ENCODE assay signal across 27 cellular contexts in the genomic region with DNA sequence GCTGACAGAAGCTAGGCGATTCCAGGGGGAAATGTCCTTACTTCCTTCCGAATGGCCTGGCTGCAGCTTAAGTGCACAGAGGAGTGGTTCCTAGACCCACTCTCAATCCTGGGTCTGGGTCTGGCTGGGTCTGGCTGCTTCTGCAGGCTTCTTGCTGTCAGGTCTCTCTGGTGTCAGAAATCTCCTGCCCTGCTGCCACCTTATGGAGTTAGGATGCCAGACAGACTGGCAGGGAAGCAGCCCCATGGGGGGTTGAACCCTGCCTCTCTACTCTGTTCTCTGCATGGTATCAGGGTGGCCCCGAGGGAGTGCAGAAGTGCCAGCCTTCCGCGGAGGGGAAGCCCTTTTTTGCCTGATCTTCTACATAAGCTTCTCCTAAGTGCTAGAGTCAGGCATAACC.
DNase-seq lines count a peak whose midpoint lies in the region; ATAC-seq, FAIRE-seq and TF ChIP-seq lines count a peak whose summit lies in the region.
"Had no signal": no experiment of that assay in that cellular context is flagged by ENCODE, and none has a peak within 500 bp of the region (broad histone marks: within the 10 kb centered on the region; RNA-seq: fewer than 3 reads in every experiment).

No MANE protein-coding gene starts in this region.

- H3K36me3 ChIP-seq in left ventricle myocardium inferior = no peaks in the 10 kb centered on the region
- H3K36me3 ChIP-seq in H1 (ENCODE audit: control insufficient read depth in 2 of 4, insufficient read depth in 4 of 4, low read length in 3 of 4) = no peaks in the 10 kb centered on the region
- H3K36me3 ChIP-seq in neuronal stem cell (replicated peaks in 1 of 2; ENCODE audit: control insufficient read depth in 2 of 2, insufficient read depth in 2 of 2, low read length in 2 of 2) = no peaks in the 10 kb centered on the region
- no peaks in the 10 kb centered on the region for H3K36me3 ChIP-seq in PC-3 (ENCODE audit: low read depth, low read length)
- H3K36me3 ChIP-seq: brain microvascular endothelial cell, left lung, SJSA1 had no signal

- H4K91ac ChIP-seq in H1 (replicated peaks; ENCODE audit: insufficient read length, low read length) (peak overlapping the region; percentile 29), neuronal stem cell (ENCODE audit: low read depth, low read length, poor library complexity) (peak overlapping the region; percentile 68)

- 84% methylated on average over 5 of the region's 5 CpGs; no CpG with 5 or more reads in 1 of the 2 experiments for WGBS in H1 (ENCODE audit: extremely low coverage in 1 of 2, insufficient coverage in 1 of 2, insufficient read length in 1 of 2, insufficient replicate concordance in 2 of 2, low coverage in 1 of 2, low lambda C conversion rate in 2 of 2, missing lambda C conversion rate in 1 of 2), 2 experiments
- WGBS in neuronal stem cell (ENCODE audit: extremely low coverage in 2 of 2, insufficient read length in 2 of 2, insufficient replicate concordance in 1 of 2), 2 donors = no CpG with 5 or more reads among the region's 5 CpGs

- intact Hi-C loops in left ventricle myocardium inferior (cut with micrococcal nuclease) (no loop called here), Right ventricle myocardium superior (cut with DNase I) (no loop called here), PC-3 (cut with micrococcal nuclease) (no loop called here)

- TF ChIP-seq EP300 in H1 (IDR thresholded peaks at IDR 0.05; ENCODE audit: borderline replicate concordance in 1 of 2, low read depth in 2 of 2, low read length in 2 of 2) = no peak

- peak overlapping the region; percentile 65 for H2BK15ac ChIP-seq in H1 (ENCODE audit: low read length)
- H2BK15ac ChIP-seq in neuronal stem cell (ENCODE audit: low read length) = peak overlapping the region; percentile 96

- TF ChIP-seq CTCF in left ventricle myocardium inferior (IDR thresholded peaks at IDR 0.05; ENCODE audit: borderline replicate concordance) (no peak), H1 (IDR thresholded peaks at IDR 0.05; ENCODE audit: control extremely low read depth in 1 of 3, insufficient read depth in 1 of 3, low read depth in 1 of 3, low read length in 3 of 3) (no peak), PC-3 (conservative IDR thresholded peaks at IDR 0.05; ENCODE audit: low read depth, low read length) (no peak)

- no peaks in the 10 kb centered on the region for H3K79me1 ChIP-seq in H1 (ENCODE audit: low read depth, low read length)
- H3K79me1 ChIP-seq in neuronal stem cell (ENCODE audit: low read depth, low read length) = no peaks in the 10 kb centered on the region

- H3K23ac ChIP-seq in H1 (ENCODE audit: insufficient read length) (no peak overlapping the region), neuronal stem cell (ENCODE audit: low read depth, low read length, poor library complexity) (no peak overlapping the region)

- peak overlapping the region in 1 of 2 experiments; percentile 29; a peak in 2 of 4 replicates for H3K4me2 ChIP-seq in H1 (ENCODE audit: insufficient read depth in 1 of 2, low read depth in 2 of 2, low read length in 2 of 2)
- H3K4me2 ChIP-seq in neuronal stem cell (ENCODE audit: insufficient read depth, low read length, poor library complexity, severe bottlenecking) = no peak overlapping the region
- H3K4me2 ChIP-seq in PC-3 (ENCODE audit: low read length) = no peak overlapping the region
- H3K4me2 ChIP-seq: KMS-11 had no signal

- TF ChIP-seq POLR2A in H1 (IDR thresholded peaks at IDR 0.05; ENCODE audit: control extremely low read depth in 1 of 2, low read depth in 2 of 2, low read length in 2 of 2) = no peak

- no peak for ATAC-seq in Right ventricle myocardium superior (ENCODE audit: poor library complexity)
- ATAC-seq in PC-3 = no peak
- ATAC-seq: activated CD4-positive, alpha-beta T cell treated with anti-CD3 and anti-CD28 coated beads for 36 hours; activated CD8-positive, alpha-beta T cell treated with anti-CD3 and anti-CD28 coated beads, Interleukin-2, amount 10 ng/mL, durations not matched to agents 7 days and 5 days; CD8-positive, alpha-beta T cell had no signal

- H2AK5ac ChIP-seq in H1 (ENCODE audit: low read depth, low read length) (no peak overlapping the region), neuronal stem cell (ENCODE audit: low read depth, low read length) (peak overlapping the region; percentile 48)

- FAIRE-seq in H1 (lab: Jason Lieb, UNC) (no peak), RCC 7860 (lab: Jason Lieb, UNC) (no peak)
- FAIRE-seq: A204.1, small intestine had no signal

- peaks cover 2% of the 10 kb centered on the region for H3K23me2 ChIP-seq in H1 (ENCODE audit: low read depth, low read length)

- H3K4me1 ChIP-seq in left ventricle myocardium inferior (peaks cover 39% of the 10 kb centered on the region), H1 (replicated peaks in 1 of 4; ENCODE audit: control insufficient read depth in 3 of 4, insufficient read depth in 4 of 4, low read length in 3 of 4) (peaks cover 10 to 24% (median 17%) of the 10 kb centered on the region in 4 experiments), neuronal stem cell (ENCODE audit: control insufficient read depth in 2 of 2, insufficient read depth in 1 of 2, low read depth in 1 of 2, low read length in 2 of 2) (peaks cover 23 to 24% of the 10 kb centered on the region in 2 donors), PC-3 (ENCODE audit: insufficient read depth, low read length) (no peaks in the 10 kb centered on the region)
- H3K4me1 ChIP-seq: left lung, SJSA1 had no signal

- no peak overlapping the region for H3K14ac ChIP-seq in H1 (ENCODE audit: insufficient read length)
- H3K14ac ChIP-seq in neuronal stem cell (ENCODE audit: low read length) = no peak overlapping the region

- H3K27me3 ChIP-seq in left ventricle myocardium inferior (ENCODE audit: low read depth) = peaks cover 22% of the 10 kb centered on the region
- H3K27me3 ChIP-seq in H1 (replicated peaks in 1 of 4; ENCODE audit: control insufficient read depth in 3 of 4, extremely low read depth in 1 of 4, insufficient read depth in 3 of 4, low read length in 3 of 4) = peaks cover 0 to 3% (median 0%) of the 10 kb centered on the region in 4 experiments; a peak in 1 of 7 replicates
- peaks cover 0 to 10% (median 0%) of the 10 kb centered on the region in 3 experiments for H3K27me3 ChIP-seq in neuronal stem cell (ENCODE audit: control insufficient read depth in 3 of 3, insufficient read depth in 3 of 3, low read depth in 1 of 3, low read length in 3 of 3)
- H3K27me3 ChIP-seq in PC-3 (ENCODE audit: low read length) = no peaks in the 10 kb centered on the region; the same call in 1 of the 2 replicates

- H3K56ac ChIP-seq in H1 (replicated peaks; ENCODE audit: insufficient read length, low read depth, low read length) = no peak overlapping the region

- H3K9me3 ChIP-seq in left ventricle myocardium inferior (replicated peaks) (no peaks in the 10 kb centered on the region), H1 (ENCODE audit: insufficient read depth in 2 of 2, low read depth in 1 of 2, low read length in 1 of 2) (no peaks in the 10 kb centered on the region), neuronal stem cell (replicated peaks in 1 of 2; ENCODE audit: control insufficient read depth in 2 of 2, insufficient read depth in 1 of 2, low read depth in 1 of 2, low read length in 2 of 2) (peaks cover 0 to 1% of the 10 kb centered on the region in 2 donors), PC-3 (ENCODE audit: low read length) (no peaks in the 10 kb centered on the region)
- H3K9me3 ChIP-seq: left lung, SJSA1 had no signal

- no TSS peak for BruUV-seq in PC-3 (replicated peaks; lab: Mats Ljungman, UMichigan)

- no peaks in the 10 kb centered on the region for H3K9me2 ChIP-seq in PC-3 (replicated peaks; ENCODE audit: low read length)

- no peak overlapping the region for H2BK20ac ChIP-seq in H1 (ENCODE audit: low read length)

- no peak overlapping the region for H3K18ac ChIP-seq in H1 (ENCODE audit: extremely low read depth, low read length)
- H3K18ac ChIP-seq in neuronal stem cell (ENCODE audit: low read length) = peak overlapping the region; percentile 23

- H2BK5ac ChIP-seq in H1 (ENCODE audit: low read depth, low read length) = no peak overlapping the region
- peak overlapping the region; percentile 10 for H2BK5ac ChIP-seq in neuronal stem cell (ENCODE audit: low read length)

- no peak overlapping the region for H4K5ac ChIP-seq in H1 (ENCODE audit: insufficient read length, low read depth, low read length)

- CTCF ChIA-PET in H1 (lab: Charles Lee; ENCODE audit: partially characterized antibody) = interaction anchor here (0.6 to 1.5 kb wide), 6 partner anchors 9 to 425 kb away, joined by 3 to 11 read pairs (median 4); a partner anchor contains a TSS
- CTCF ChIA-PET in PC-3 (lab: Charles Lee) = no interaction called here

- H3K27ac ChIP-seq in left ventricle myocardium inferior (replicated peaks) (peak overlapping the region; percentile 80), H1 (ENCODE audit: low read depth, low read length) (no peak overlapping the region), neuronal stem cell (replicated peaks; ENCODE audit: low read length) (no peak overlapping the region), PC-3 (ENCODE audit: low read length) (no peak overlapping the region)
- H3K27ac ChIP-seq: brain microvascular endothelial cell, KMS-11, left lung, SJSA1 had no signal

- no peaks in the 10 kb centered on the region for H3F3A ChIP-seq in PC-3 (ENCODE audit: low read length, unreplicated experiment)

- TF ChIP-seq RAD21 in H1 (IDR thresholded peaks at IDR 0.05 in 1 of 2, conservative IDR thresholded peaks at IDR 0.05 in 1 of 2; ENCODE audit: low read depth in 2 of 2, low read length in 2 of 2) = no peak

- H3K9ac ChIP-seq in H1 (replicated peaks in 1 of 4; ENCODE audit: extremely low read depth in 1 of 4, low read depth in 3 of 4, low read length in 3 of 4) (no peak overlapping the region), neuronal stem cell (ENCODE audit: low read depth, low read length, poor library complexity) (no peak overlapping the region), PC-3 (ENCODE audit: low read length) (no peak overlapping the region)
- H3K9ac ChIP-seq: KMS-11 had no signal

- POLR2A ChIA-PET in H1 (lab: Charles Lee; ENCODE audit: partially characterized antibody) (interaction anchor here (1.6 kb wide), 1 partner anchor 16 kb away, joined by 7 read pairs; no protein-coding TSS in a partner anchor), PC-3 (lab: Charles Lee; ENCODE audit: unreplicated experiment) (no interaction called here)

- H2AFZ ChIP-seq in H1 (ENCODE audit: low read length) (peak overlapping the region; percentile 60), neuronal stem cell (ENCODE audit: low read length) (peak overlapping the region; percentile 93), PC-3 (ENCODE audit: low read length) (no peak overlapping the region)

- no peak for DNase-seq in left ventricle myocardium inferior
- no peak for DNase-seq in Right ventricle myocardium superior
- no peak for DNase-seq in H1 (ENCODE audit: low read depth in 1 of 2, low spot score in 2 of 2)
- DNase-seq in neuronal stem cell (ENCODE audit: low spot score) = no peak
- no peak for DNase-seq in RCC 7860 (ENCODE audit: low spot score)
- no peak for DNase-seq in Kasumi-1 (lab: John Stamatoyannopoulos, UW)
- no peak for DNase-seq in PC-3
- DNase-seq in effector CD8-positive, alpha-beta T cell (lab: John Stamatoyannopoulos, UW) = no peak
- DNase-seq: activated CD4-positive, alpha-beta T cell treated with anti-CD3 and anti-CD28 coated beads for 36 hours; activated CD8-positive, alpha-beta T cell treated with anti-CD3 and anti-CD28 coated beads, Interleukin-2, amount 10 ng/mL, durations not matched to agents 7 days and 5 days; amniotic stem cell; brain microvascular endothelial cell; CD8-positive, alpha-beta T cell; effector CD4-positive, alpha-beta T cell; left lung; MM.1S; NCI-H1105 treated with DMSO at 0.1 percent for 48 hours; NCI-H2029; NCI-H226; NCI-H526 treated with DMSO at 0.1 percent for 48 hours; RPMI8226; small intestine; stimulated activated naive CD4-positive, alpha-beta T cell treated with Interleukin-2 at 50 U/mL for 16 hours; T-helper 9 cell had no signal

- H4K20me1 ChIP-seq in H1 (replicated peaks in 1 of 2; ENCODE audit: control insufficient read depth in 1 of 2, insufficient read depth in 2 of 2, low read length in 2 of 2) (no peaks in the 10 kb centered on the region), PC-3 (ENCODE audit: low read length) (no peaks in the 10 kb centered on the region)

- H3K4me3 ChIP-seq in left ventricle myocardium inferior = peak overlapping the region; percentile 59
- H3K4me3 ChIP-seq in H1 (ENCODE audit: extremely low read depth in 1 of 4, insufficient read depth in 2 of 4, low read depth in 3 of 4, low read length in 4 of 4) = no peak overlapping the region
- H3K4me3 ChIP-seq in neuronal stem cell (ENCODE audit: low read length in 2 of 2) = no peak overlapping the region
- H3K4me3 ChIP-seq in PC-3 (ENCODE audit: low read length) = no peak overlapping the region
- H3K4me3 ChIP-seq: left lung, SJSA1 had no signal

- H3K79me2 ChIP-seq in H1 (ENCODE audit: control insufficient read depth in 1 of 2, insufficient read depth in 2 of 2, low read length in 2 of 2) (no peaks in the 10 kb centered on the region), PC-3 (ENCODE audit: low read length) (no peaks in the 10 kb centered on the region)

- H3K4ac ChIP-seq in H1 (replicated peaks; ENCODE audit: insufficient read length, low read depth, low read length) = no peak overlapping the region
- H3K4ac ChIP-seq in neuronal stem cell (ENCODE audit: low read length) = no peak overlapping the region

- peak overlapping the region; percentile 6 for H2BK120ac ChIP-seq in H1 (replicated peaks; ENCODE audit: low read depth, low read length)
- H2BK120ac ChIP-seq in neuronal stem cell (ENCODE audit: low read depth, low read length) = no peak overlapping the region

- H4K8ac ChIP-seq in H1 (ENCODE audit: extremely low read depth, insufficient read depth, low read length) (0 out of 2 replicates have a peak overlapping the region, but pooled peaks have one; percentile 19), neuronal stem cell (ENCODE audit: low read depth, low read length) (no peak overlapping the region)

- H2BK12ac ChIP-seq in H1 (ENCODE audit: low read depth, low read length) = 0 out of 2 replicates have a peak overlapping the region, but pooled peaks have one; percentile 71
- H2BK12ac ChIP-seq in neuronal stem cell (ENCODE audit: low read length) = no peak overlapping the region
